Comparison of ENCODE assay signal across 8 cellular contexts in genomic region chr11:121482231-121483129, GRCh38. TPM values are rescaled to one million over a fixed set of nuclear protein-coding genes. Genes with fewer than 3 reads are reported as not detected.
A peak's percentile ranks its signal among the peaks of the same experiment; 100 is the strongest.
DNase-seq lines count a peak whose midpoint lies in the region; ATAC-seq and TF ChIP-seq lines count a peak whose summit lies in the region.

No MANE protein-coding gene starts in this region.

- DNase-seq in activated effector memory CD4-positive, alpha-beta T cell treated with Interleukin-2 at 50 U/mL for 16 hours, result peak; percentile 50
- DNase-seq in nephron progenitor cell (no peak), PC-3 (no peak), sigmoid colon (no peak), NCI-H524 treated with DMSO at 0.1 percent for 48 hours (lab: John Stamatoyannopoulos, UW) (no peak)

- H3K9me3 Mint-ChIP-seq in nephron progenitor cell, result no peaks in the 10 kb centered on the region

- peaks cover 30% of the 10 kb centered on the region for H3K36me3 Mint-ChIP-seq in nephron progenitor cell (ENCODE audit: low read depth)

- peak overlapping the region; percentile 94 for H3K27ac Mint-ChIP-seq in nephron progenitor cell

- H3F3A ChIP-seq in Loucy (ENCODE audit: low read depth), result peaks cover 13% of the 10 kb centered on the region
- H3F3A ChIP-seq in PC-3 (ENCODE audit: low read length, unreplicated experiment), result no peaks in the 10 kb centered on the region

- POLR2A ChIA-PET in PC-3 (lab: Charles Lee; ENCODE audit: unreplicated experiment), result no interaction called here

- peak overlapping the region; percentile 78 for H3K4me3 ChIP-seq in Loucy (ENCODE audit: low read length, poor library complexity, severe bottlenecking)
- H3K4me3 ChIP-seq in PC-3 (ENCODE audit: low read length), result no peak overlapping the region
- H3K4me3 ChIP-seq in sigmoid colon, result no peak overlapping the region

- H3K4me1 ChIP-seq in Loucy (ENCODE audit: insufficient read depth, low read length, poor library complexity, severe bottlenecking) (peaks cover 34% of the 10 kb centered on the region), PC-3 (ENCODE audit: insufficient read depth, low read length) (peaks cover 26% of the 10 kb centered on the region), sigmoid colon (peaks cover 0 to 3% (median 0%) of the 10 kb centered on the region in 4 donors)

- H3K27ac ChIP-seq in PC-3 (ENCODE audit: low read length), result no peak overlapping the region
- no peak overlapping the region for H3K27ac ChIP-seq in sigmoid colon

- peaks cover 62% of the 10 kb centered on the region for H3K79me2 ChIP-seq in Loucy (ENCODE audit: insufficient read depth, low read length)
- no peaks in the 10 kb centered on the region for H3K79me2 ChIP-seq in PC-3 (ENCODE audit: low read length)

- H3K4me2 ChIP-seq in Loucy (ENCODE audit: low read depth, low read length, poor library complexity, severe bottlenecking), result peak overlapping the region; percentile 91
- no peak overlapping the region for H3K4me2 ChIP-seq in PC-3 (ENCODE audit: low read length)

- no peaks in the 10 kb centered on the region for H3K9me2 ChIP-seq in Loucy (replicated peaks; ENCODE audit: low read depth, low read length)
- H3K9me2 ChIP-seq in PC-3 (replicated peaks; ENCODE audit: low read length), result no peaks in the 10 kb centered on the region

- H3K27me3 Mint-ChIP-seq in nephron progenitor cell (ENCODE audit: low read depth, poor library complexity), result peaks cover 3% of the 10 kb centered on the region

- H3K4me3 Mint-ChIP-seq in nephron progenitor cell, result no peak overlapping the region

- no peaks in the 10 kb centered on the region for H4K20me1 ChIP-seq in Loucy (ENCODE audit: insufficient read depth, low read length, poor library complexity, severe bottlenecking)
- H4K20me1 ChIP-seq in PC-3 (ENCODE audit: low read length), result no peaks in the 10 kb centered on the region

- H3K9ac ChIP-seq in Loucy (ENCODE audit: low read depth, low read length, poor library complexity, severe bottlenecking) (peak overlapping the region; percentile 94), PC-3 (ENCODE audit: low read length) (no peak overlapping the region)

- no peak overlapping the region for H2AFZ ChIP-seq in Loucy (ENCODE audit: low read length)
- H2AFZ ChIP-seq in PC-3 (ENCODE audit: low read length), result no peak overlapping the region

- no TSS peak for BruUV-seq in PC-3 (replicated peaks; lab: Mats Ljungman, UMichigan)

- peak; percentile 72 for ATAC-seq in GM18499 (IDR thresholded peaks at IDR 0.05; ENCODE audit: insufficient read depth, unreplicated experiment)
- peak; percentile 84 for ATAC-seq in GM21786 (IDR thresholded peaks at IDR 0.05; ENCODE audit: unreplicated experiment)
- ATAC-seq in PC-3, result no peak

- no peaks in the 10 kb centered on the region for H3K9me3 ChIP-seq in Loucy (ENCODE audit: insufficient read depth, low read depth, low read length)
- H3K9me3 ChIP-seq in PC-3 (ENCODE audit: low read length), result no peaks in the 10 kb centered on the region
- no peaks in the 10 kb centered on the region for H3K9me3 ChIP-seq in sigmoid colon

- no peaks in the 10 kb centered on the region for H3K27me3 ChIP-seq in Loucy (ENCODE audit: insufficient read depth, low read length, poor library complexity, severe bottlenecking)
- H3K27me3 ChIP-seq in PC-3 (ENCODE audit: low read length), result no peaks in the 10 kb centered on the region
- H3K27me3 ChIP-seq in sigmoid colon, result no peaks in the 10 kb centered on the region

- 62 to 85% methylated on average over 9 of the region's 9 CpGs for WGBS in sigmoid colon, 2 donors

- TF ChIP-seq CTCF in Loucy (conservative IDR thresholded peaks at IDR 0.05; ENCODE audit: low read length) (no peak), nephron progenitor cell (IDR thresholded peaks at IDR 0.05) (no peak), PC-3 (conservative IDR thresholded peaks at IDR 0.05; ENCODE audit: low read depth, low read length) (no peak), sigmoid colon (IDR thresholded peaks at IDR 0.05) (no peak)

- no peak for TF ChIP-seq EP300 in sigmoid colon (IDR thresholded peaks at IDR 0.05)

- H3K36me3 ChIP-seq in Loucy (ENCODE audit: insufficient read depth, low read length) (peaks cover 45% of the 10 kb centered on the region; the same call in 1 of the 2 replicates), PC-3 (ENCODE audit: low read depth, low read length) (0 out of 2 replicates have a peak, but pooled peaks cover 2% of the 10 kb centered on the region), sigmoid colon (no peaks in the 10 kb centered on the region)

- H3K4me1 Mint-ChIP-seq in nephron progenitor cell, result peaks cover 72% of the 10 kb centered on the region

- intact Hi-C loops in PC-3 (cut with micrococcal nuclease) (no loop called here), sigmoid colon (cut with DNase I) (no loop called here)

- CTCF ChIA-PET in PC-3 (lab: Charles Lee), result no interaction called here

- no peak for TF ChIP-seq POLR2A in sigmoid colon (IDR thresholded peaks at IDR 0.05)

RNA-seq across cellular contexts. Expression of gene SORL1, which starts 30.4 kb away (rescaled TPM):
- total RNA-seq in PC-3 (2014; rRNA removed), result 53.7 and 74.5 TPM in 2 replicates
- 10 to 100 TPM in 3 of 4 donors, 1 to 10 TPM in 1; 8.1 to 17.1 (median 14.2) TPM for total RNA-seq in sigmoid colon
- polyA plus RNA-seq in sigmoid colon, result 10 to 100 TPM in 1 of 3 donors, 1 to 10 TPM in 2; 3.2 to 19.8 (median 3.6) TPM
